ENCODE assay signal across 14 cellular contexts in the genomic region with DNA sequence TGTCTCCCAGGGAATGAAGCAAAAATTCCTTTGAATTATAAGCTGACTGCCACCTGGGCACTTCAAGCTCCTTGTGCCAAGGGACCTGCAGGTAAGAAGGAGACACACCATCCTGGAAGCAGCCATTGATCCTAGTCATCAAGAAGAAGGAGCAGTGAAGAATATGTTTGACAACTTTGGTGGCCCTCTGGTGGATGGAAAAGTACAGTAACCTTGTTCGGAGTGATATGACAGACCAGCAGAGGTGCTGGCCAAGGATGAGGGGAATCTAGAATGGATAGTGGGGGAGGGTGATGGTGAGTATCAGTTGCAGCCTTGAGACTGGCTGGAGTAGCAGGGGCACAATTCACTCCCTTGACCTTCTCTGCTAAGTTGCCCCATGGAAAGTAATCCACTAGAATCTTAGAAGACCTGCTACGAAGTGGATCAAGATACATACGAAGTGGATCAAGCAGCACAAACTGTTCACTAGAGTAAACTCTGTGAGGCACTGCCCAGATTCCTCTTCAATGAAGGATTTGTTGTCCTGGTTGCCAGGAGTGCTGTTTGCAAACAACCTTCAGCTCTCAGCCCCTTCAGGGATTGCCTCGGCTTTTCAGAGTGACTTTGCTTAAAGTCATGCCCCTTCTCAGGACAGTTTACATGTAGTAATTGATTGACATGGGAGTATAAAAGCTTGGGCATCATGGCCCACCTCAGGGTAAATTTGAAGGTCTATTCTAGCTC. TPM values are rescaled to one million over a fixed set of nuclear protein-coding genes. Genes with fewer than 3 reads are reported as not detected.
A peak's percentile ranks its signal among the peaks of the same experiment; 100 is the strongest.
DNase-seq lines count a peak whose midpoint lies in the region; ATAC-seq and TF ChIP-seq lines count a peak whose summit lies in the region.
"Had no signal": no experiment of that assay in that cellular context is flagged by ENCODE, and none has a peak within 500 bp of the region (broad histone marks: within the 10 kb centered on the region; RNA-seq: fewer than 3 reads in every experiment).

No MANE protein-coding gene starts in this region.

- 56 to 60% methylated on average over 4 of the region's 4 CpGs for WGBS in testis, 2 donors

- ATAC-seq in GM21526 (IDR thresholded peaks at IDR 0.05; ENCODE audit: low FRiP score, unreplicated experiment): no peak
- ATAC-seq: esophagus mucosa, pancreas had no signal

- H3K9me2 ChIP-seq in OCI-LY1 (ENCODE audit: low read depth, low read length): no peaks in the 10 kb centered on the region

- peak; percentile 44 for TF ChIP-seq CTCF in OCI-LY1 (IDR thresholded peaks at IDR 0.05; ENCODE audit: low read length)
- peak; percentile 40 for TF ChIP-seq CTCF in epithelial cell of proximal tubule (conservative IDR thresholded peaks at IDR 0.05; ENCODE audit: low read depth, low read length)
- TF ChIP-seq CTCF in testis (IDR thresholded peaks at IDR 0.05): peak in 2 of 3 experiments; percentile 8 to 10

- H3K9me3 ChIP-seq in OCI-LY1 (ENCODE audit: low read length) (no peaks in the 10 kb centered on the region), testis (no peaks in the 10 kb centered on the region)
- H3K9me3 ChIP-seq: ascending aorta, pancreas, tibial artery had no signal

- H3K27me3 ChIP-seq in OCI-LY1 (ENCODE audit: insufficient read depth, low read length) (no peaks in the 10 kb centered on the region), testis (no peaks in the 10 kb centered on the region)
- H3K27me3 ChIP-seq: ascending aorta, pancreas had no signal

- H3K79me2 ChIP-seq in OCI-LY1 (ENCODE audit: insufficient read depth, low read length): no peaks in the 10 kb centered on the region

- intact Hi-C loops in testis (cut with DNase I; ENCODE audit: low total_unique reads): no loop called here

- H3K27ac ChIP-seq in OCI-LY1 (ENCODE audit: low read depth, low read length, poor library complexity, severe bottlenecking) (no peak overlapping the region), testis (no peak overlapping the region)
- H3K27ac ChIP-seq: ascending aorta, pancreas, tibial artery had no signal

- H4K20me1 ChIP-seq in OCI-LY1 (ENCODE audit: insufficient read depth, low read length): no peaks in the 10 kb centered on the region

- H3F3A ChIP-seq in OCI-LY1 (ENCODE audit: insufficient read depth, low read length): no peaks in the 10 kb centered on the region

- H3K4me2 ChIP-seq in OCI-LY1 (ENCODE audit: low read length): no peak overlapping the region

- H2AFZ ChIP-seq in OCI-LY1 (ENCODE audit: low read length): no peak overlapping the region

- H3K36me3 ChIP-seq in OCI-LY1 (ENCODE audit: insufficient read depth, low read length) (no peaks in the 10 kb centered on the region), testis (ENCODE audit: low read depth, missing control alignments) (no peaks in the 10 kb centered on the region)
- H3K36me3 ChIP-seq: ascending aorta, pancreas, tibial artery had no signal

- no peak overlapping the region for H3K4me3 ChIP-seq in OCI-LY1 (ENCODE audit: low read depth, low read length, poor library complexity, severe bottlenecking)
- H3K4me3 ChIP-seq in epithelial cell of proximal tubule (ENCODE audit: low read depth, low read length): no peak overlapping the region
- no peak overlapping the region for H3K4me3 ChIP-seq in testis
- H3K4me3 ChIP-seq: ascending aorta, pancreas, tibial artery had no signal

- DNase-seq in SIG-M5 treated with dmso at 0.1 percent for 504 hours (lab: John Stamatoyannopoulos, UW; ENCODE audit: unreplicated experiment) (peak; percentile 32), SIG-M5 (lab: John Stamatoyannopoulos, UW) (no peak), epithelial cell of proximal tubule (ENCODE audit: low read depth) (no peak), testis (peak; percentile 23), NCI-H748 (lab: John Stamatoyannopoulos, UW; ENCODE audit: unreplicated experiment) (no peak), KG1 (lab: John Stamatoyannopoulos, UW) (no peak)
- DNase-seq: NCI-H446 treated with DMSO at 0.1 percent for 48 hours, pancreas, T-helper 2 cell, tibial artery had no signal

- H3K9ac ChIP-seq in OCI-LY1 (ENCODE audit: low read length): no peak overlapping the region

- no peaks in the 10 kb centered on the region for H3K4me1 ChIP-seq in OCI-LY1 (ENCODE audit: insufficient read depth, low read length, severe bottlenecking)
- H3K4me1 ChIP-seq in testis: no peaks in the 10 kb centered on the region
- H3K4me1 ChIP-seq: ascending aorta, pancreas, tibial artery had no signal

- TF ChIP-seq POLR2A in testis (IDR thresholded peaks at IDR 0.05): no peak

RNA-seq across cellular contexts. Expression of a gene that starts 44.8 kb away (rescaled TPM):
- total RNA-seq in epithelial cell of proximal tubule (17.0 and 59.5 TPM in 2 replicates), testis (100 to 1,000 TPM in 1 of 2 donors, 10 to 100 TPM in 1; 36.9 to 107 TPM)
- polyA plus RNA-seq in testis (ENCODE audit: insufficient read depth, low read depth, low replicate concordance): 36.5 TPM

Comparison
In these comparisons a context has a peak if more than half of its experiments do, and no peak if none do; other contexts are left out.
1. DNase-seq: peak in SIG-M5 treated with dmso at 0.1 percent for 504 hours (single experiment) and testis (single experiment); none in SIG-M5 (single experiment), epithelial cell of proximal tubule (single experiment), NCI-H748 (single experiment) and KG1 (single experiment).
2. Peak in every context shown above with its lines, with median percentiles within 50 percentile points of each other: CTCF ChIP-seq.